In genomic region chr9:91858670-91859030, GRCh38 we compare ENCODE assay signal across 18 cellular contexts.
"Had no signal": no experiment of that assay in that cellular context is flagged by ENCODE, and none has a peak within 500 bp of the region (broad histone marks: within the 10 kb centered on the region; RNA-seq: fewer than 3 reads in every experiment).

No MANE protein-coding gene starts in this region.

- H3K9me3 Mint-ChIP-seq: activated B cell treated with CpG ODN at 0.5 μM for 24 hours had no signal

- H3K4me1 ChIP-seq: gastrocnemius medialis, prostate gland had no signal

- H3K4me3 ChIP-seq: gastrocnemius medialis, lung, prostate gland had no signal

- H3K27ac Mint-ChIP-seq: activated B cell treated with CpG ODN at 0.5 μM for 24 hours; activated CD8-positive, alpha-beta T cell treated with anti-CD3 and anti-CD28 coated beads, Interleukin-2, amount 10 ng/mL, durations not matched to agents 7 days and 5 days; activated naive CD8-positive, alpha-beta T cell; naive B cell had no signal

- H3K27me3 Mint-ChIP-seq: activated naive CD8-positive, alpha-beta T cell had no signal

- H3K4me3 Mint-ChIP-seq: activated B cell treated with CpG ODN at 0.5 μM for 24 hours; activated CD8-positive, alpha-beta T cell treated with anti-CD3 and anti-CD28 coated beads, Interleukin-2, amount 10 ng/mL, durations not matched to agents 7 days and 5 days; activated naive CD8-positive, alpha-beta T cell; naive B cell had no signal

- H3K27ac ChIP-seq: brain microvascular endothelial cell, gastrocnemius medialis had no signal

- H3K27me3 ChIP-seq: brain microvascular endothelial cell, gastrocnemius medialis had no signal

- ATAC-seq: activated CD8-positive, alpha-beta T cell treated with anti-CD3 and anti-CD28 coated beads, Interleukin-2, amount 10 ng/mL, durations not matched to agents 7 days and 5 days; gastrocnemius medialis had no signal

- H3K4me1 Mint-ChIP-seq: activated B cell treated with CpG ODN at 0.5 μM for 24 hours, naive B cell had no signal

- H3K36me3 Mint-ChIP-seq: activated naive CD8-positive, alpha-beta T cell; naive B cell had no signal

- H3K36me3 ChIP-seq: brain microvascular endothelial cell, gastrocnemius medialis, prostate gland had no signal

- DNase-seq: activated B cell treated with CpG ODN at 0.5 μM for 24 hours; activated CD4-positive, alpha-beta T cell treated with anti-CD3 and anti-CD28 coated beads for 48 hours; activated CD8-positive, alpha-beta T cell treated with anti-CD3 and anti-CD28 coated beads, Interleukin-2, amount 10 ng/mL, durations not matched to agents 7 days and 5 days; activated gamma-delta T cell treated with Interleukin-2 at 50 U/mL for 16 hours; amniotic stem cell; brain microvascular endothelial cell; gastrocnemius medialis; islet precursor cell; naive B cell; occipital lobe; stimulated activated CD4-positive, alpha-beta T cell treated with anti-CD3 and anti-CD28 coated beads, Interleukin-4, amount 100 ng/mL, for 24 hours; stimulated activated naive CD4-positive, alpha-beta T cell; substantia nigra; T-helper 2 cell; trophoblast cell had no signal
